16 cellular contexts compared by ENCODE assay signal in genomic region chr14:91389173-91389572, GRCh38. TPM values are rescaled to one million over a fixed set of nuclear protein-coding genes. Genes with fewer than 3 reads are reported as not detected.
DNase-seq lines count a peak whose midpoint lies in the region; ATAC-seq and TF ChIP-seq lines count a peak whose summit lies in the region.
"Had no signal": no experiment of that assay in that cellular context is flagged by ENCODE, and none has a peak within 500 bp of the region (broad histone marks: within the 10 kb centered on the region; RNA-seq: fewer than 3 reads in every experiment).

No MANE protein-coding gene starts in this region.

- H3K4me3 ChIP-seq in OCI-LY3 (ENCODE audit: low read length), result peak overlapping the region; percentile 6; the same call in 1 of the 2 replicates
- H3K4me3 ChIP-seq: dorsolateral prefrontal cortex, prostate gland had no signal

- peaks cover 30% of the 10 kb centered on the region for H3K36me3 ChIP-seq in OCI-LY3 (replicated peaks; ENCODE audit: low read depth, low read length)
- H3K36me3 ChIP-seq: prostate gland had no signal

- TF ChIP-seq CTCF in OCI-LY3 (IDR thresholded peaks at IDR 0.05; ENCODE audit: low read depth, low read length) (no peak), brain (conservative IDR thresholded peaks at IDR 0.05) (no peak)

- no peak for ATAC-seq in activated CD4-positive, alpha-beta T cell treated with anti-CD3 and anti-CD28 coated beads for 36 hours
- no peak for ATAC-seq in naive thymus-derived CD8-positive, alpha-beta T cell
- ATAC-seq in GM21717 (IDR thresholded peaks at IDR 0.05; ENCODE audit: unreplicated experiment) (no peak), HG02642 (IDR thresholded peaks at IDR 0.05; ENCODE audit: poor library complexity, unreplicated experiment) (no peak)
- ATAC-seq: SK-N-SH treated with all-trans-retinoic acid at 6 μM for 48 hours had no signal

- peaks cover 93% of the 10 kb centered on the region for H4K20me1 ChIP-seq in OCI-LY3 (ENCODE audit: insufficient read depth, low read length)

- POLR2A ChIA-PET in activated CD4-positive, alpha-beta T cell treated with anti-CD3 and anti-CD28 coated beads for 36 hours (lab: Charles Lee), result interaction anchor here (1.0 to 1.5 kb wide), 3 partner anchors 14 to 39 kb away, joined by 3 to 7 read pairs (median 3); no protein-coding TSS in a partner anchor
- POLR2A ChIA-PET in naive thymus-derived CD8-positive, alpha-beta T cell (lab: Charles Lee), result interaction anchor here (1.1 to 25.9 kb wide), 6 partner anchors 16 to 70 kb away, joined by 3 to 643 read pairs (median 6); partner anchors contain the start of gene CCDC88C

- DNase-seq in activated CD4-positive, alpha-beta T cell treated with anti-CD3 and anti-CD28 coated beads for 36 hours, result no peak
- no peak for DNase-seq in activated CD4-positive, alpha-beta T cell treated with anti-CD3 and anti-CD28 coated beads, Interleukin-2, amount 50 U/mL, for 4 hours
- DNase-seq in naive thymus-derived CD8-positive, alpha-beta T cell, result no peak
- no peak for DNase-seq in NCI-H2196 treated with DMSO at 0.1 percent for 48 hours (lab: John Stamatoyannopoulos, UW; ENCODE audit: unreplicated experiment)
- DNase-seq: 8988T, COR-L47, dorsolateral prefrontal cortex, NCI-H187, NCI-H510A treated with DMSO at 0.1 percent for 48 hours, substantia nigra had no signal

- H3K79me2 ChIP-seq in OCI-LY3 (ENCODE audit: low read length), result peaks cover 97% of the 10 kb centered on the region

- peak overlapping the region; percentile 26 for H3K4me3 Mint-ChIP-seq in activated CD4-positive, alpha-beta T cell treated with anti-CD3 and anti-CD28 coated beads for 36 hours
- no peak overlapping the region for H3K4me3 Mint-ChIP-seq in brain
- peak overlapping the region in 9 of 10 donors; percentile 12 to 99 (median 78) for H3K4me3 Mint-ChIP-seq in naive thymus-derived CD8-positive, alpha-beta T cell

- peak overlapping the region; percentile 1; the same call in 1 of the 2 replicates for H3K9ac ChIP-seq in OCI-LY3 (ENCODE audit: low read length)

- no peaks in the 10 kb centered on the region for H3K9me3 ChIP-seq in OCI-LY3 (ENCODE audit: insufficient read depth, low read length)
- H3K9me3 ChIP-seq: prostate gland had no signal

- CTCF ChIA-PET in activated CD4-positive, alpha-beta T cell treated with anti-CD3 and anti-CD28 coated beads for 36 hours (lab: Charles Lee), result interaction anchor here (1.3 to 2.4 kb wide), 5 partner anchors 9 to 66 kb away, joined by 3 to 11 read pairs (median 5); no protein-coding TSS in a partner anchor

- peak overlapping the region; percentile 38 for H3K4me2 ChIP-seq in OCI-LY3 (ENCODE audit: low read length)

- peaks cover 70% of the 10 kb centered on the region for H3K4me1 ChIP-seq in OCI-LY3 (ENCODE audit: low read length)

- H3K27ac ChIP-seq in OCI-LY3 (ENCODE audit: low read length), result no peak overlapping the region
- H3K27ac ChIP-seq: dorsolateral prefrontal cortex had no signal

- H3K9me3 Mint-ChIP-seq in activated CD4-positive, alpha-beta T cell treated with anti-CD3 and anti-CD28 coated beads for 36 hours (ENCODE audit: low read depth), result no peaks in the 10 kb centered on the region
- peaks cover 0 to 3% (median 0%) of the 10 kb centered on the region in 5 experiments for H3K9me3 Mint-ChIP-seq in brain
- H3K9me3 Mint-ChIP-seq in naive thymus-derived CD8-positive, alpha-beta T cell, result no peaks in the 10 kb centered on the region

- no peak overlapping the region for H2AFZ ChIP-seq in OCI-LY3 (ENCODE audit: low read depth, low read length)

- H3K27me3 Mint-ChIP-seq in activated CD4-positive, alpha-beta T cell treated with anti-CD3 and anti-CD28 coated beads for 36 hours, result no peaks in the 10 kb centered on the region
- peaks cover 5% of the 10 kb centered on the region for H3K27me3 Mint-ChIP-seq in brain
- no peaks in the 10 kb centered on the region for H3K27me3 Mint-ChIP-seq in naive thymus-derived CD8-positive, alpha-beta T cell

- H3K4me1 Mint-ChIP-seq in activated CD4-positive, alpha-beta T cell treated with anti-CD3 and anti-CD28 coated beads for 36 hours, result peaks cover 91% of the 10 kb centered on the region
- H3K4me1 Mint-ChIP-seq in brain, result peaks cover 56% of the 10 kb centered on the region
- H3K4me1 Mint-ChIP-seq in naive thymus-derived CD8-positive, alpha-beta T cell, result peaks cover 47 to 95% (median 90%) of the 10 kb centered on the region in 4 donors

- H3K27me3 ChIP-seq in OCI-LY3 (ENCODE audit: low read depth, low read length), result no peaks in the 10 kb centered on the region
- H3K27me3 ChIP-seq: dorsolateral prefrontal cortex had no signal

- intact Hi-C loops in activated CD4-positive, alpha-beta T cell treated with anti-CD3 and anti-CD28 coated beads for 36 hours (cut with DNase I, micrococcal nuclease), result loop anchor here (2.0 kb wide), 3 partner anchors 14 to 38 kb away; no protein-coding TSS in a partner anchor

- H3K27ac Mint-ChIP-seq in activated CD4-positive, alpha-beta T cell treated with anti-CD3 and anti-CD28 coated beads for 36 hours, result peak overlapping the region; percentile 85
- H3K27ac Mint-ChIP-seq in brain, result peak overlapping the region in 3 of 5 experiments; percentile 48 to 93 (median 92)
- peak overlapping the region; percentile 79 to 95 (median 92) for H3K27ac Mint-ChIP-seq in naive thymus-derived CD8-positive, alpha-beta T cell

- peaks cover 23% of the 10 kb centered on the region for H3K36me3 Mint-ChIP-seq in activated CD4-positive, alpha-beta T cell treated with anti-CD3 and anti-CD28 coated beads for 36 hours (ENCODE audit: low read depth)
- no peaks in the 10 kb centered on the region for H3K36me3 Mint-ChIP-seq in brain
- H3K36me3 Mint-ChIP-seq in naive thymus-derived CD8-positive, alpha-beta T cell, result peaks cover 0 to 19% (median 0%) of the 10 kb centered on the region in 3 donors

RNA-seq across cellular contexts. Expression of gene CCDC88C, which starts 28.4 kb away (rescaled TPM):
- 10 to 100 TPM; 73.7 to 82.8 TPM for total RNA-seq in activated CD4-positive, alpha-beta T cell treated with anti-CD3 and anti-CD28 coated beads for 36 hours
- polyA plus RNA-seq in brain (ENCODE audit: insufficient read depth, low read depth, low replicate concordance), result 40.2 TPM
- 100 to 1,000 TPM; 300 to 322 TPM for total RNA-seq in naive thymus-derived CD8-positive, alpha-beta T cell
- polyA plus RNA-seq in naive thymus-derived CD8-positive, alpha-beta T cell, result 10 to 100 TPM; 23.4 to 41.9 (median 24.0) TPM

Comparison
In these comparisons a context has a peak if more than half of its experiments do, and no peak if none do; other contexts are left out.
1. H3K4me3 Mint-ChIP-seq: peak in activated CD4-positive, alpha-beta T cell treated with anti-CD3 and anti-CD28 coated beads for 36 hours (single experiment) and naive thymus-derived CD8-positive, alpha-beta T cell (9 of 10); none in brain (0 of 5).
2. Peak in every context shown above with its lines, with median percentiles within 50 percentile points of each other: H3K27ac Mint-ChIP-seq.